Comparison of ENCODE assay signal across 24 cellular contexts in genomic region chr6:106612956-106613516, GRCh38. TPM values are rescaled to one million over a fixed set of nuclear protein-coding genes. Genes with fewer than 3 reads are reported as not detected.
A peak's percentile ranks its signal among the peaks of the same experiment; 100 is the strongest.
DNase-seq lines count a peak whose midpoint lies in the region; ATAC-seq, FAIRE-seq and TF ChIP-seq lines count a peak whose summit lies in the region.
"Had no signal": no experiment of that assay in that cellular context is flagged by ENCODE, and none has a peak within 500 bp of the region (broad histone marks: within the 10 kb centered on the region; RNA-seq: fewer than 3 reads in every experiment).

No MANE protein-coding gene starts in this region.

- peak overlapping the region; percentile 98 for H3K27ac ChIP-seq in HUES6 (ENCODE audit: low read depth, low read length)
- H3K27ac ChIP-seq: body of pancreas, esophagus muscularis mucosa, gastroesophageal sphincter, RWPE1, sigmoid colon, tibial nerve had no signal

- peaks cover 34% of the 10 kb centered on the region for H3K4me1 ChIP-seq in HUES6 (ENCODE audit: control insufficient read depth, insufficient read depth, low read length)
- H3K4me1 ChIP-seq: body of pancreas, esophagus muscularis mucosa, gastroesophageal sphincter, sigmoid colon, tibial nerve had no signal

- peaks cover 35% of the 10 kb centered on the region for H3K4me1 Mint-ChIP-seq in activated CD8-positive, alpha-beta T cell treated with anti-CD3 and anti-CD28 coated beads, Interleukin-2, amount 10 ng/mL, durations not matched to agents 7 days and 5 days (ENCODE audit: low read depth)
- H3K4me1 Mint-ChIP-seq in memory B cell (peaks cover 28% of the 10 kb centered on the region), natural killer cell (peaks cover 3% of the 10 kb centered on the region in 2 donors)
- H3K4me1 Mint-ChIP-seq: nephron had no signal

- CTCF ChIA-PET in activated CD8-positive, alpha-beta T cell treated with anti-CD3 and anti-CD28 coated beads, Interleukin-2, amount 10 ng/mL, durations not matched to agents 7 days and 5 days (lab: Charles Lee) = interaction anchor here (0.9 to 2.0 kb wide), 4 partner anchors 46 to 366 kb away, joined by 3 to 9 read pairs (median 4); no protein-coding TSS in a partner anchor

- TF ChIP-seq CTCF in natural killer cell (IDR thresholded peaks at IDR 0.05) = no peak

- no peaks in the 10 kb centered on the region for H3K27me3 Mint-ChIP-seq in activated CD8-positive, alpha-beta T cell treated with anti-CD3 and anti-CD28 coated beads, Interleukin-2, amount 10 ng/mL, durations not matched to agents 7 days and 5 days (ENCODE audit: low read depth)
- no peaks in the 10 kb centered on the region for H3K27me3 Mint-ChIP-seq in memory B cell
- H3K27me3 Mint-ChIP-seq in natural killer cell (ENCODE audit: low read depth in 2 of 2) = no peaks in the 10 kb centered on the region

- intact Hi-C loops in natural killer cell (cut with micrococcal nuclease) = no loop called here

- peak; percentile 9 for FAIRE-seq in GM18507 (lab: Jason Lieb, UNC)
- FAIRE-seq: HepG2 had no signal

- H3K9ac ChIP-seq in HUES6 (ENCODE audit: low read length) = no peak overlapping the region
- H3K9ac ChIP-seq: SK-N-SH had no signal

- DNase-seq in GM18507 (ENCODE audit: extremely low spot score, insufficient read length, low read depth) = no peak
- DNase-seq in activated CD8-positive, alpha-beta T cell treated with anti-CD3 and anti-CD28 coated beads, Interleukin-2, amount 10 ng/mL, durations not matched to agents 7 days and 5 days = no peak
- DNase-seq in memory B cell (ENCODE audit: low spot score in 2 of 2) = no peak
- no peak for DNase-seq in natural killer cell
- DNase-seq: activated CD8-positive, alpha-beta memory T cell treated with anti-CD3 and anti-CD28 coated beads, Interleukin-2, amount 50 U/mL, for 4 hours; activated naive CD4-positive, alpha-beta T cell treated with Interleukin-2 at 50 U/mL for 16 hours; body of pancreas; DND-41; effector CD8-positive, alpha-beta T cell; NCI-H2081 treated with DMSO at 0.1 percent for 48 hours; NK-92 treated with Interleukin-12 subunit alpha and Interleukin-12 subunit beta, amount 100 ng/mL, for 24 hours; posterior cingulate gyrus; sigmoid colon; SK-N-SH had no signal

- ATAC-seq in activated CD8-positive, alpha-beta T cell treated with anti-CD3 and anti-CD28 coated beads, Interleukin-2, amount 10 ng/mL, durations not matched to agents 7 days and 5 days = no peak
- ATAC-seq in memory B cell (ENCODE audit: low read depth) = no peak
- no peak for ATAC-seq in HG03159 (IDR thresholded peaks at IDR 0.05; ENCODE audit: unreplicated experiment)
- no peak for ATAC-seq in natural killer cell
- no peak for ATAC-seq in HG02981 (IDR thresholded peaks at IDR 0.05; ENCODE audit: unreplicated experiment)
- ATAC-seq: body of pancreas; gastroesophageal sphincter; HepG2; stimulated activated effector memory CD8-positive, alpha-beta T cell treated with anti-CD3 and anti-CD28 coated beads, Interleukin-12 subunit alpha, Interleukin-12 subunit beta, amount 100 ng/mL, for 72 hours had no signal

- no peaks in the 10 kb centered on the region for H3K27me3 ChIP-seq in HUES6 (ENCODE audit: control insufficient read depth, insufficient read depth, low read length)
- H3K27me3 ChIP-seq: body of pancreas, esophagus muscularis mucosa, gastroesophageal sphincter, sigmoid colon, tibial nerve had no signal

- peak overlapping the region; percentile 67 for H3K27ac Mint-ChIP-seq in activated CD8-positive, alpha-beta T cell treated with anti-CD3 and anti-CD28 coated beads, Interleukin-2, amount 10 ng/mL, durations not matched to agents 7 days and 5 days
- peak overlapping the region; percentile 89 for H3K27ac Mint-ChIP-seq in memory B cell
- no peak overlapping the region for H3K27ac Mint-ChIP-seq in natural killer cell

- H3K9me3 ChIP-seq in HUES6 (ENCODE audit: control insufficient read depth, insufficient read depth, low read depth, low read length) = no peaks in the 10 kb centered on the region
- H3K9me3 ChIP-seq: body of pancreas, esophagus muscularis mucosa, gastroesophageal sphincter, sigmoid colon, SK-N-SH, tibial nerve had no signal

- H3K36me3 Mint-ChIP-seq in activated CD8-positive, alpha-beta T cell treated with anti-CD3 and anti-CD28 coated beads, Interleukin-2, amount 10 ng/mL, durations not matched to agents 7 days and 5 days (ENCODE audit: low read depth) = peaks cover 22% of the 10 kb centered on the region
- H3K36me3 Mint-ChIP-seq in memory B cell (peaks cover 10% of the 10 kb centered on the region), natural killer cell (no peaks in the 10 kb centered on the region)

- POLR2A ChIA-PET in activated CD8-positive, alpha-beta T cell treated with anti-CD3 and anti-CD28 coated beads, Interleukin-2, amount 10 ng/mL, durations not matched to agents 7 days and 5 days (lab: Charles Lee) = interaction anchor here (0.9 kb wide), 1 partner anchor 92 kb away, joined by 4 read pairs; no protein-coding TSS in a partner anchor

- H3K4me3 ChIP-seq in HUES6 (ENCODE audit: low read depth, low read length) = no peak overlapping the region
- H3K4me3 ChIP-seq: body of pancreas, esophagus muscularis mucosa, gastroesophageal sphincter, sigmoid colon, tibial nerve had no signal

- no peaks in the 10 kb centered on the region for H3K36me3 ChIP-seq in HUES6 (ENCODE audit: control insufficient read depth, insufficient read depth, low read length)

- H3K4me3 Mint-ChIP-seq in activated CD8-positive, alpha-beta T cell treated with anti-CD3 and anti-CD28 coated beads, Interleukin-2, amount 10 ng/mL, durations not matched to agents 7 days and 5 days = no peak overlapping the region
- H3K4me3 Mint-ChIP-seq in memory B cell (peak overlapping the region; percentile 3), natural killer cell (no peak overlapping the region)
- H3K4me3 Mint-ChIP-seq: nephron; stimulated activated effector memory CD8-positive, alpha-beta T cell treated with anti-CD3 and anti-CD28 coated beads, Interleukin-12 subunit alpha, Interleukin-12 subunit beta, amount 100 ng/mL, for 72 hours had no signal

- no peaks in the 10 kb centered on the region for H3K9me3 Mint-ChIP-seq in activated CD8-positive, alpha-beta T cell treated with anti-CD3 and anti-CD28 coated beads, Interleukin-2, amount 10 ng/mL, durations not matched to agents 7 days and 5 days (ENCODE audit: insufficient read depth)
- H3K9me3 Mint-ChIP-seq in memory B cell = no peaks in the 10 kb centered on the region
- no peaks in the 10 kb centered on the region for H3K9me3 Mint-ChIP-seq in natural killer cell
- H3K9me3 Mint-ChIP-seq: nephron; stimulated activated effector memory CD8-positive, alpha-beta T cell treated with anti-CD3 and anti-CD28 coated beads, Interleukin-12 subunit alpha, Interleukin-12 subunit beta, amount 100 ng/mL, for 72 hours had no signal

RNA-seq across cellular contexts. Expression of gene RTN4IP1, which starts 16.3 kb away (rescaled TPM):
- total RNA-seq in activated CD8-positive, alpha-beta T cell treated with anti-CD3 and anti-CD28 coated beads, Interleukin-2, amount 10 ng/mL, durations not matched to agents 7 days and 5 days = 1 to 10 TPM; 7.4 to 8.7 TPM
- 1 to 10 TPM; 2.9 to 5.5 (median 5.0) TPM for total RNA-seq in natural killer cell

RNA-seq across cellular contexts. Expression of gene QRSL1, which starts 16.3 kb away (rescaled TPM):
- total RNA-seq in activated CD8-positive, alpha-beta T cell treated with anti-CD3 and anti-CD28 coated beads, Interleukin-2, amount 10 ng/mL, durations not matched to agents 7 days and 5 days = 10 to 100 TPM; 12.3 to 14.2 TPM
- total RNA-seq in natural killer cell = 1 to 10 TPM; 5.6 to 8.4 (median 6.5) TPM

Comparison
In these comparisons a context has a peak if more than half of its experiments do, and no peak if none do; other contexts are left out.
1. H3K27ac Mint-ChIP-seq: peak in activated CD8-positive, alpha-beta T cell treated with anti-CD3 and anti-CD28 coated beads, Interleukin-2, amount 10 ng/mL, durations not matched to agents 7 days and 5 days (single experiment) and memory B cell (single experiment); none in natural killer cell (0 of 2).